1 cellular context compared by ENCODE assay signal in the genomic region with DNA sequence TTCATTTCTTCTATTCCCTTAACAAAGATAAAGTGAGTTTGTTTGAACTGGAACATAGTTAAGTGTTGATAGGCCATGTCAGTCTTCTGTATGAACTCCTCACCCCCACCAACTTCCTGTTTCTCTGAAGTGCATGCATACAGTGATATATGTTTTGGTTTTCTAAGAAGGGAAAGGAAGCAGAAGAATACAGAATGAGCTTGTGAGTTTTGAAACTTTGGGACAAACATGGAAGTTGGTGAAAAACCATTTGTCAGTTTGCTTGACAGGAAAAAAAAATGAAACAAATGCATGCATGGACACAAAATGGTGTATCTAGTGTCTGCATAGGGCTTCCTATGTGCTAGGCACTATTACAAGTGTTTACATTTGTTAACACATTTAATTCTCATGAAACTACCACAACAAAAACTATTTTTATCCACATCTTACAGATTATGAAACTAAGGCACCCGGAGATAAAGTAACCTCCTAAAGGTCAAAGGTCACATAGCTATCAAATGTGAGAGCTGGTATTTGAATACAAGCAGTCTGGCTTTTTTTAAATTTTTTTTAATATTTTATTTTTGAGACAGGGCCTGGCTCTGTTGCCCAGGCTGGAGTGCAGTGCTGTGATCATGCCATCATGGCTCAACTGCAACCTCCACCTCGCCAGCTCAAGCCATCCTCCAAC.
A peak's percentile ranks its signal among the peaks of the same experiment; 100 is the strongest.
TF ChIP-seq lines count a peak whose summit lies in the region.

No MANE protein-coding gene starts in this region.

TF ChIP-seq in K562, 482 proteins besides CTCF, POLR2A, EP300 and RAD21 (continued from another document):
- peak; percentile 94 for TF ChIP-seq TSHZ1 (CRISPR knock-in tag; IDR thresholded peaks at IDR 0.05)
- TF ChIP-seq ARNT (IDR thresholded peaks at IDR 0.05), result 0 out of 4 replicates have a peak, but pooled peaks of 1 of the 2 experiments have one; percentile 47
- no peak for TF ChIP-seq ZNF146 (CRISPR knock-in tag; IDR thresholded peaks at IDR 0.05; ENCODE audit: unreplicated experiment)
- peak; percentile 88 for TF ChIP-seq BACH1 (tag; IDR thresholded peaks at IDR 0.05)
- TF ChIP-seq ZKSCAN8 (CRISPR knock-in tag; IDR thresholded peaks at IDR 0.05), result peak; percentile 80; the same call in 1 of the 2 replicates
- no peak for TF ChIP-seq ZNF408 (CRISPR knock-in tag; IDR thresholded peaks at IDR 0.05; ENCODE audit: low read depth)
- peak; percentile 55; the same call in 1 of the 2 replicates for TF ChIP-seq SPI1 (IDR thresholded peaks at IDR 0.05; ENCODE audit: borderline replicate concordance, low read depth, low read length)
- TF ChIP-seq CBFA2T3 (IDR thresholded peaks at IDR 0.05), result peak; percentile 29; the same call in 1 of the 2 replicates
- TF ChIP-seq ARID3A (IDR thresholded peaks at IDR 0.05; ENCODE audit: borderline replicate concordance, low read depth, low read length), result no peak
- TF ChIP-seq ETV5 (CRISPR knock-in tag; IDR thresholded peaks at IDR 0.05; ENCODE audit: low read depth), result peak; percentile 34; the same call in 1 of the 2 replicates
- no peak for TF ChIP-seq ZBTB1 (CRISPR knock-in tag; IDR thresholded peaks at IDR 0.05; ENCODE audit: borderline replicate concordance, low read depth)
- 0 out of 2 replicates have a peak, but pooled peaks have one; percentile 11 for TF ChIP-seq ZNF121 (CRISPR knock-in tag; conservative IDR thresholded peaks at IDR 0.05)
- TF ChIP-seq, protein P1, sequence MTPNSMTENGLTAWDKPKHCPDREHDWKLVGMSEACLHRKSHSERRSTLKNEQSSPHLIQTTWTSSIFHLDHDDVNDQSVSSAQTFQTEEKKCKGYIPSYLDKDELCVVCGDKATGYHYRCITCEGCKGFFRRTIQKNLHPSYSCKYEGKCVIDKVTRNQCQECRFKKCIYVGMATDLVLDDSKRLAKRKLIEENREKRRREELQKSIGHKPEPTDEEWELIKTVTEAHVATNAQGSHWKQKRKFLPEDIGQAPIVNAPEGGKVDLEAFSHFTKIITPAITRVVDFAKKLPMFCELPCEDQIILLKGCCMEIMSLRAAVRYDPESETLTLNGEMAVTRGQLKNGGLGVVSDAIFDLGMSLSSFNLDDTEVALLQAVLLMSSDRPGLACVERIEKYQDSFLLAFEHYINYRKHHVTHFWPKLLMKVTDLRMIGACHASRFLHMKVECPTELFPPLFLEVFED (CRISPR knock-in tag; conservative IDR thresholded peaks at IDR 0.05), result no peak
- TF ChIP-seq, protein P2, sequence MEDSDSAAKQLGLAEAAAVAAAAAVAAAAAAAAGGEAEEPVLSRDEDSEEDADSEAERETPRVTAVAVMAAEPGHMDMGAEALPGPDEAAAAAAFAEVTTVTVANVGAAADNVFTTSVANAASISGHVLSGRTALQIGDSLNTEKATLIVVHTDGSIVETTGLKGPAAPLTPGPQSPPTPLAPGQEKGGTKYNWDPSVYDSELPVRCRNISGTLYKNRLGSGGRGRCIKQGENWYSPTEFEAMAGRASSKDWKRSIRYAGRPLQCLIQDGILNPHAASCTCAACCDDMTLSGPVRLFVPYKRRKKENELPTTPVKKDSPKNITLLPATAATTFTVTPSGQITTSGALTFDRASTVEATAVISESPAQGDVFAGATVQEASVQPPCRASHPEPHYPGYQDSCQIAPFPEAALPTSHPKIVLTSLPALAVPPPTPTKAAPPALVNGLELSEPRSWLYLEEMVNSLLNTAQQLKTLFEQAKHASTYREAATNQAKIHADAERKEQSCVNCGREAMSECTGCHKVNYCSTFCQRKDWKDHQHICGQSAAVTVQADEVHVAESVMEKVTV (CRISPR knock-in tag; IDR thresholded peaks at IDR 0.05), result 0 out of 2 replicates have a peak, but pooled peaks have one; percentile 9
- TF ChIP-seq PURB (CRISPR knock-in tag; IDR thresholded peaks at IDR 0.05; ENCODE audit: low read depth), result no peak
- TF ChIP-seq, protein P3, sequence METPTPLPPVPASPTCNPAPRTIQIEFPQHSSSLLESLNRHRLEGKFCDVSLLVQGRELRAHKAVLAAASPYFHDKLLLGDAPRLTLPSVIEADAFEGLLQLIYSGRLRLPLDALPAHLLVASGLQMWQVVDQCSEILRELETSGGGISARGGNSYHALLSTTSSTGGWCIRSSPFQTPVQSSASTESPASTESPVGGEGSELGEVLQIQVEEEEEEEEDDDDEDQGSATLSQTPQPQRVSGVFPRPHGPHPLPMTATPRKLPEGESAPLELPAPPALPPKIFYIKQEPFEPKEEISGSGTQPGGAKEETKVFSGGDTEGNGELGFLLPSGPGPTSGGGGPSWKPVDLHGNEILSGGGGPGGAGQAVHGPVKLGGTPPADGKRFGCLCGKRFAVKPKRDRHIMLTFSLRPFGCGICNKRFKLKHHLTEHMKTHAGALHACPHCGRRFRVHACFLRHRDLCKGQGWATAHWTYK (CRISPR knock-in tag; IDR thresholded peaks at IDR 0.05), result peak; percentile 91
- peak; percentile 94 for TF ChIP-seq ZNF589 (CRISPR knock-in tag; IDR thresholded peaks at IDR 0.05; ENCODE audit: low read depth)
- peak; percentile 78 for TF ChIP-seq FOXM1 (IDR thresholded peaks at IDR 0.05; ENCODE audit: low read depth)
- TF ChIP-seq FOXM1 (CRISPR knock-in tag; IDR thresholded peaks at IDR 0.05; ENCODE audit: low read depth), result no peak
- TF ChIP-seq NUFIP1 (IDR thresholded peaks at IDR 0.05; ENCODE audit: partially characterized antibody), result peak; percentile 53
- TF ChIP-seq RBM39 (optimal IDR thresholded peaks at IDR 0.05; ENCODE audit: low read depth, low read length), result no peak
- TF ChIP-seq ETS1 (conservative IDR thresholded peaks at IDR 0.05; ENCODE audit: control insufficient read depth, low read depth, low read length), result no peak
- peak; percentile 93 for TF ChIP-seq PTRF (tag; IDR thresholded peaks at IDR 0.05)
- TF ChIP-seq FOXA3 (CRISPR knock-in tag; conservative IDR thresholded peaks at IDR 0.05 in 1 of 2, IDR thresholded peaks at IDR 0.05 in 1 of 2), result peak in 1 of 2 experiments; percentile 57; a peak in 2 of 4 replicates
- 0 out of 2 replicates have a peak, but pooled peaks have one; percentile 69 for TF ChIP-seq ELK3 (CRISPR knock-in tag; IDR thresholded peaks at IDR 0.05)
- TF ChIP-seq DPF2 (IDR thresholded peaks at IDR 0.05), result peak; percentile 85
- TF ChIP-seq ZFP1 (CRISPR knock-in tag; IDR thresholded peaks at IDR 0.05), result 0 out of 2 replicates have a peak, but pooled peaks have one; percentile 25
- no peak for TF ChIP-seq ASH1L (IDR thresholded peaks at IDR 0.05; ENCODE audit: borderline replicate concordance, low read depth, partially characterized antibody)
- peak; percentile 43 for TF ChIP-seq HDAC3 (IDR thresholded peaks at IDR 0.05; ENCODE audit: borderline replicate concordance, partially characterized antibody)
- peak; percentile 78 for TF ChIP-seq ZSCAN32 (CRISPR knock-in tag; IDR thresholded peaks at IDR 0.05)
- TF ChIP-seq KHSRP (IDR thresholded peaks at IDR 0.05), result 0 out of 2 replicates have a peak, but pooled peaks have one; percentile 13
- TF ChIP-seq FOSL1 (tag; conservative IDR thresholded peaks at IDR 0.05), result 0 out of 2 replicates have a peak, but pooled peaks have one; percentile 10
- peak; percentile 90 for TF ChIP-seq TAF7 (tag; IDR thresholded peaks at IDR 0.05)
- peak; percentile 34 for TF ChIP-seq RBM25 (IDR thresholded peaks at IDR 0.05; ENCODE audit: low read depth, low read length, severe bottlenecking)
